ENCODE assay signal across 31 cellular contexts in genomic region chr3:52790741-52791140, GRCh38. TPM values are rescaled to one million over a fixed set of nuclear protein-coding genes. Genes with fewer than 3 reads are reported as not detected.
"Had no signal": no experiment of that assay in that cellular context is flagged by ENCODE, and none has a peak within 500 bp of the region (broad histone marks: within the 10 kb centered on the region; RNA-seq: fewer than 3 reads in every experiment).

No MANE protein-coding gene starts in this region.

- H3K9me3 Mint-ChIP-seq: memory B cell; nephron; stimulated activated naive CD8-positive, alpha-beta T cell treated with anti-CD3 and anti-CD28 coated beads, Interleukin-15, amount 100 ng/mL, for 72 hours had no signal

- H2AFZ ChIP-seq: hepatocyte had no signal

- H3K27ac ChIP-seq: coronary artery, esophagus muscularis mucosa, foreskin keratinocyte, gastroesophageal sphincter, heart left ventricle, hepatocyte, pancreas, suprapubic skin had no signal

- H3K27ac Mint-ChIP-seq: memory B cell; nephron; stimulated activated naive CD8-positive, alpha-beta T cell treated with anti-CD3 and anti-CD28 coated beads, Interleukin-15, amount 100 ng/mL, for 72 hours had no signal

- H3K4me3 ChIP-seq: coronary artery, esophagus muscularis mucosa, gastroesophageal sphincter, heart left ventricle, hepatocyte, lung, pancreas, smooth muscle cell, suprapubic skin had no signal

- H3K4me2 ChIP-seq: hepatocyte, smooth muscle cell had no signal

- H3K27me3 Mint-ChIP-seq: stimulated activated naive CD8-positive, alpha-beta T cell treated with anti-CD3 and anti-CD28 coated beads, Interleukin-15, amount 100 ng/mL, for 72 hours had no signal

- H3K9me3 ChIP-seq: esophagus muscularis mucosa, gastroesophageal sphincter, heart left ventricle, pancreas, suprapubic skin had no signal

- H3K4me1 Mint-ChIP-seq: memory B cell; nephron; stimulated activated naive CD8-positive, alpha-beta T cell treated with anti-CD3 and anti-CD28 coated beads, Interleukin-15, amount 100 ng/mL, for 72 hours had no signal

- H3K36me3 ChIP-seq: esophagus muscularis mucosa, gastroesophageal sphincter, heart left ventricle, pancreas, suprapubic skin had no signal

- ATAC-seq: foreskin keratinocyte; gastroesophageal sphincter; heart left ventricle; left lobe of liver; pancreas; sciatic nerve; stimulated activated naive CD8-positive, alpha-beta T cell treated with anti-CD3 and anti-CD28 coated beads, Interleukin-15, amount 100 ng/mL, for 72 hours had no signal

- DNase-seq: dermis blood vessel endothelial cell; effector memory CD4-positive, alpha-beta T cell; foreskin keratinocyte; occipital lobe; stimulated activated CD4-positive, alpha-beta T cell treated with anti-CD3 and anti-CD28 coated beads, Interleukin-12 subunit alpha, Interleukin-12 subunit beta, amount 100 ng/mL, for 4 hours; stimulated activated CD4-positive, alpha-beta T cell treated with anti-CD3 and anti-CD28 coated beads, Interleukin-1b, Interleukin-23, amount 100 ng/mL, for 48 hours; stimulated activated CD4-positive, alpha-beta T cell treated with anti-CD3 and anti-CD28 coated beads, Interleukin-4, amount 100 ng/mL, for 1 hour; stimulated activated CD8-positive, alpha-beta memory T cell treated with anti-CD3 and anti-CD28 coated beads, Interleukin-4, amount 100 ng/mL, for 48 hours; stimulated activated naive CD4-positive, alpha-beta T cell; stimulated activated naive CD8-positive, alpha-beta T cell treated with anti-CD3 and anti-CD28 coated beads, Interleukin-15, amount 100 ng/mL, for 72 hours; trophoblast cell had no signal

- H3K27me3 ChIP-seq: esophagus muscularis mucosa, gastroesophageal sphincter, heart left ventricle, hepatocyte, pancreas, suprapubic skin had no signal

- H3K4me1 ChIP-seq: esophagus muscularis mucosa, foreskin keratinocyte, gastroesophageal sphincter, heart left ventricle had no signal

- H3K4me3 Mint-ChIP-seq: memory B cell; nephron; stimulated activated naive CD8-positive, alpha-beta T cell treated with anti-CD3 and anti-CD28 coated beads, Interleukin-15, amount 100 ng/mL, for 72 hours had no signal

- FAIRE-seq: endothelial cell of umbilical vein, kidney, pancreas had no signal

- H3K79me2 ChIP-seq: hepatocyte had no signal

- H3K36me3 Mint-ChIP-seq: memory B cell had no signal

RNA-seq across cellular contexts. Expression of gene ITIH3, which starts 3.9 kb away (rescaled TPM):
- total RNA-seq: endothelial cell of umbilical vein, epithelial cell of proximal tubule, foreskin keratinocyte, mononuclear cell, pulmonary artery endothelial cell, smooth muscle cell had no signal
- polyA plus RNA-seq: endothelial cell of umbilical vein, foreskin keratinocyte, smooth muscle cell had no signal

RNA-seq across cellular contexts. Expression of gene ITIH1, which starts 13.3 kb away (rescaled TPM):
- total RNA-seq: dermis blood vessel endothelial cell, endothelial cell of umbilical vein, epithelial cell of proximal tubule, esophagus muscularis mucosa, fibroblast of lung, foreskin keratinocyte, gastroesophageal sphincter, pulmonary artery endothelial cell, sciatic nerve, smooth muscle cell, ureter had no signal
- polyA plus RNA-seq: endothelial cell of umbilical vein, fibroblast of lung, foreskin keratinocyte, smooth muscle cell had no signal

RNA-seq across cellular contexts. Expression of gene ITIH4, which starts 39.7 kb away (rescaled TPM):
- total RNA-seq: epithelial cell of proximal tubule had no signal

RNA-seq across cellular contexts. Expression of gene MUSTN1, which starts 44.1 kb away (rescaled TPM):
- total RNA-seq: dermis blood vessel endothelial cell, epithelial cell of proximal tubule, fibroblast of lung, occipital lobe, pulmonary artery endothelial cell had no signal
